10 cellular contexts compared by ENCODE assay signal in the genomic region with DNA sequence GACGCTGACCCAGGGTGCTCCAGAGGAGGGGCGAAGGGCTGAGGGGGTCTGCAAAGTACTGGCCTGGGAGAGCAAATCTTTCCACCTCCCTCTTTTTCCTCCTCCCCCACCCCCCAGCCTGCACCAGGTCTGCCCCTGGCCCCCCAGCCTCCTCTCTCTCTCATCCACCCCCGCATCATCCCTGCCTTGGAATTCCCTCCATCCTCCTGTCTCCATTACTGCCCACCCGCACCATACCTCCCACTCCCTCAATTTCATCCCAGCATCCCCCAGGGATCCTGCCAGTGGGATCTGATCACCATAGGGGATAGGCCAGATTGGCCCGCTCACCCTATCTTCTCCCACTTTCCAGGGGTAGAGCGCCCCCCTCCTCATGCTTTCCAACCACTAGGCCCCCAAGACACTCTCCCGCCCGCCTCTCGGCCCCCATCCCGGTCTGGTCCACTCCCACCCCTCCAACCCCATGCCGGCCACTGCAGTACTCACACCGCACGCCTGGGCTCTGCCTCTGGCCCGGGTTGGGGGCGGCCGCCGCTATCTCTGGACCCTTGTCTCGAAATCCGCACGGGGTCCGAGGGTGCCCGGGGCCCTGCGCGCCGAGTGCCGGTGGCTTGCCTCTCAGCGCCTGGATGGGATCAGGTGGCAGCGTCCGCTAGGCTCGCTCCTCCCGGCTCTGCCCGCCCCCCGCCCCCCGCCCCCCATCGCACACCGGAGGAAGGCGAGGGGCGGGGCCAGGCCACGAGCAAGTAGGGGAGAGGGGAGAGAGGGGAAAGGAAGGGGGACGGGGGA. TPM values are rescaled to one million over a fixed set of nuclear protein-coding genes. Genes with fewer than 3 reads are reported as not detected.
A peak's percentile ranks its signal among the peaks of the same experiment; 100 is the strongest.
DNase-seq lines count a peak whose midpoint lies in the region; ATAC-seq and TF ChIP-seq lines count a peak whose summit lies in the region.
"Had no signal": no experiment of that assay in that cellular context is flagged by ENCODE, and none has a peak within 500 bp of the region (broad histone marks: within the 10 kb centered on the region; RNA-seq: fewer than 3 reads in every experiment).

Gene GAL3ST3 (minus strand): TSS at position 637 of the 789 bp plus-strand sequence. CDS start 3,746 bp downstream, outside the sequence.

- no peak within 1 kb of the TSS; the same call in 1 of the 2 replicates for H3K27ac ChIP-seq in RWPE1

- CTCF ChIA-PET in activated CD4-positive, alpha-beta T cell treated with anti-CD3 and anti-CD28 coated beads, Interleukin-2, amount 10 ng/mL, durations not matched to agents 7 days and 5 days (lab: Charles Lee), result interaction anchor here (0.9 to 1.2 kb wide), 3 partner anchors 11 to 138 kb away, joined by 3 read pairs; no protein-coding TSS in a partner anchor
- CTCF ChIA-PET in activated CD8-positive, alpha-beta T cell treated with anti-CD3 and anti-CD28 coated beads for 36 hours (lab: Charles Lee), result interaction anchor here (1.0 to 7.7 kb wide), 7 partner anchors 10 to 78 kb away, joined by 3 to 133 read pairs (median 5); partner anchors contain the start of genes CST6 and PACS1
- CTCF ChIA-PET in RWPE1 (lab: Yijun Ruan, JAX), result interaction anchor here (0.7 to 0.8 kb wide), 2 partner anchors 26 to 27 kb away, joined by 3 read pairs; no protein-coding TSS in a partner anchor

- H3K4me3 ChIP-seq in iPS-18c (ENCODE audit: insufficient read depth, low read depth, low read length), result peak within 1 kb of the TSS; percentile 75
- H3K4me3 ChIP-seq: GM12878 had no signal

- H3K36me3 Mint-ChIP-seq in activated CD4-positive, alpha-beta T cell treated with anti-CD3 and anti-CD28 coated beads, Interleukin-2, amount 10 ng/mL, durations not matched to agents 7 days and 5 days (ENCODE audit: low read depth), result peaks cover 14% of the 10 kb centered on the region
- H3K36me3 Mint-ChIP-seq in activated CD4-positive, alpha-beta T cell treated with anti-CD3 and anti-CD28 coated beads, Interleukin-2, amount 10 ng/mL, durations not matched to agents 24 days and 14 days (ENCODE audit: low read depth), result peaks cover 11% of the 10 kb centered on the region
- H3K36me3 Mint-ChIP-seq in activated CD8-positive, alpha-beta T cell treated with anti-CD3 and anti-CD28 coated beads for 36 hours (ENCODE audit: low read depth), result peaks cover 12% of the 10 kb centered on the region

- no peak for TF ChIP-seq CTCF in activated CD8-positive, alpha-beta T cell treated with anti-CD3 and anti-CD28 coated beads for 36 hours (IDR thresholded peaks at IDR 0.05)
- no peak for TF ChIP-seq CTCF in RWPE1 (conservative IDR thresholded peaks at IDR 0.05; ENCODE audit: low read depth)

- peaks cover 2% of the 10 kb centered on the region for H3K27me3 Mint-ChIP-seq in activated CD4-positive, alpha-beta T cell treated with anti-CD3 and anti-CD28 coated beads, Interleukin-2, amount 10 ng/mL, durations not matched to agents 7 days and 5 days
- H3K27me3 Mint-ChIP-seq in activated CD4-positive, alpha-beta T cell treated with anti-CD3 and anti-CD28 coated beads, Interleukin-2, amount 10 ng/mL, durations not matched to agents 24 days and 14 days, result peaks cover 7% of the 10 kb centered on the region
- H3K27me3 Mint-ChIP-seq in activated CD8-positive, alpha-beta T cell treated with anti-CD3 and anti-CD28 coated beads for 36 hours, result peaks cover 7% of the 10 kb centered on the region
- peaks cover 29% of the 10 kb centered on the region for H3K27me3 Mint-ChIP-seq in stimulated activated naive CD8-positive, alpha-beta T cell treated with anti-CD3 and anti-CD28 coated beads, Interleukin-15, amount 100 ng/mL, for 72 hours
- H3K27me3 Mint-ChIP-seq: central memory CD8-positive, alpha-beta T cell had no signal

- H3K9me3 Mint-ChIP-seq in activated CD4-positive, alpha-beta T cell treated with anti-CD3 and anti-CD28 coated beads, Interleukin-2, amount 10 ng/mL, durations not matched to agents 7 days and 5 days, result no peaks in the 10 kb centered on the region
- H3K9me3 Mint-ChIP-seq in activated CD4-positive, alpha-beta T cell treated with anti-CD3 and anti-CD28 coated beads, Interleukin-2, amount 10 ng/mL, durations not matched to agents 24 days and 14 days, result no peaks in the 10 kb centered on the region
- H3K9me3 Mint-ChIP-seq in activated CD8-positive, alpha-beta T cell treated with anti-CD3 and anti-CD28 coated beads for 36 hours, result no peaks in the 10 kb centered on the region
- H3K9me3 Mint-ChIP-seq in stimulated activated naive CD8-positive, alpha-beta T cell treated with anti-CD3 and anti-CD28 coated beads, Interleukin-15, amount 100 ng/mL, for 72 hours, result no peaks in the 10 kb centered on the region
- H3K9me3 Mint-ChIP-seq: central memory CD8-positive, alpha-beta T cell had no signal

- no peak for ATAC-seq in activated CD8-positive, alpha-beta T cell treated with anti-CD3 and anti-CD28 coated beads for 36 hours
- ATAC-seq in stimulated activated naive CD8-positive, alpha-beta T cell treated with anti-CD3 and anti-CD28 coated beads, Interleukin-15, amount 100 ng/mL, for 72 hours, result no peak
- ATAC-seq in GM21367 (IDR thresholded peaks at IDR 0.05; ENCODE audit: unreplicated experiment), result no peak
- ATAC-seq: GM12878 had no signal

- POLR2A ChIA-PET in activated CD4-positive, alpha-beta T cell treated with anti-CD3 and anti-CD28 coated beads, Interleukin-2, amount 10 ng/mL, durations not matched to agents 7 days and 5 days (lab: Charles Lee), result no interaction called here
- POLR2A ChIA-PET in activated CD8-positive, alpha-beta T cell treated with anti-CD3 and anti-CD28 coated beads for 36 hours (lab: Charles Lee), result interaction anchor here (1.3 kb wide), 1 partner anchor 46 kb away, joined by 3 read pairs; the partner anchor contains the start of gene BANF1
- POLR2A ChIA-PET in RWPE1 (lab: Yijun Ruan, JAX; ENCODE audit: low non-redundant PET), result interaction anchor here (0.5 kb wide), 1 partner anchor 1248 kb away, joined by 5 read pairs; no protein-coding TSS in a partner anchor

- H3K9me3 ChIP-seq in iPS-18c (ENCODE audit: control insufficient read depth, insufficient read depth, low read length), result peaks cover 3% of the 10 kb centered on the region

- intact Hi-C loops in activated CD4-positive, alpha-beta T cell treated with anti-CD3 and anti-CD28 coated beads, Interleukin-2, amount 10 ng/mL, durations not matched to agents 24 days and 14 days (cut with micrococcal nuclease), result no loop called here
- intact Hi-C loops in activated CD8-positive, alpha-beta T cell treated with anti-CD3 and anti-CD28 coated beads for 36 hours (cut with micrococcal nuclease), result no loop called here

- DNase-seq in activated CD4-positive, alpha-beta T cell treated with anti-CD3 and anti-CD28 coated beads, Interleukin-2, amount 10 ng/mL, durations not matched to agents 7 days and 5 days, result no peak
- DNase-seq in activated CD4-positive, alpha-beta T cell treated with anti-CD3 and anti-CD28 coated beads, Interleukin-2, amount 10 ng/mL, durations not matched to agents 24 days and 14 days, result no peak
- DNase-seq in activated CD8-positive, alpha-beta T cell treated with anti-CD3 and anti-CD28 coated beads for 36 hours, result no peak
- DNase-seq in stimulated activated naive CD8-positive, alpha-beta T cell treated with anti-CD3 and anti-CD28 coated beads, Interleukin-15, amount 100 ng/mL, for 72 hours, result no peak
- DNase-seq in D341Med (ENCODE audit: low spot score) (no peak), RWPE1 (ENCODE audit: low spot score) (no peak)

- H3K4me3 Mint-ChIP-seq in activated CD4-positive, alpha-beta T cell treated with anti-CD3 and anti-CD28 coated beads, Interleukin-2, amount 10 ng/mL, durations not matched to agents 7 days and 5 days, result no peak within 1 kb of the TSS
- no peak within 1 kb of the TSS for H3K4me3 Mint-ChIP-seq in activated CD4-positive, alpha-beta T cell treated with anti-CD3 and anti-CD28 coated beads, Interleukin-2, amount 10 ng/mL, durations not matched to agents 24 days and 14 days
- peak within 1 kb of the TSS; percentile 48 for H3K4me3 Mint-ChIP-seq in activated CD8-positive, alpha-beta T cell treated with anti-CD3 and anti-CD28 coated beads for 36 hours
- peak within 1 kb of the TSS; percentile 60 to 61 for H3K4me3 Mint-ChIP-seq in stimulated activated naive CD8-positive, alpha-beta T cell treated with anti-CD3 and anti-CD28 coated beads, Interleukin-15, amount 100 ng/mL, for 72 hours

- peak within 1 kb of the TSS; percentile 25 for H3K27ac Mint-ChIP-seq in activated CD4-positive, alpha-beta T cell treated with anti-CD3 and anti-CD28 coated beads, Interleukin-2, amount 10 ng/mL, durations not matched to agents 7 days and 5 days
- H3K27ac Mint-ChIP-seq in activated CD4-positive, alpha-beta T cell treated with anti-CD3 and anti-CD28 coated beads, Interleukin-2, amount 10 ng/mL, durations not matched to agents 24 days and 14 days, result no peak within 1 kb of the TSS
- H3K27ac Mint-ChIP-seq in activated CD8-positive, alpha-beta T cell treated with anti-CD3 and anti-CD28 coated beads for 36 hours, result no peak within 1 kb of the TSS
- H3K27ac Mint-ChIP-seq in stimulated activated naive CD8-positive, alpha-beta T cell treated with anti-CD3 and anti-CD28 coated beads, Interleukin-15, amount 100 ng/mL, for 72 hours, result peak within 1 kb of the TSS in 1 of 2 donors; percentile 91

- peaks cover 44% of the 10 kb centered on the region for H3K4me1 Mint-ChIP-seq in activated CD4-positive, alpha-beta T cell treated with anti-CD3 and anti-CD28 coated beads, Interleukin-2, amount 10 ng/mL, durations not matched to agents 7 days and 5 days
- peaks cover 27% of the 10 kb centered on the region for H3K4me1 Mint-ChIP-seq in activated CD4-positive, alpha-beta T cell treated with anti-CD3 and anti-CD28 coated beads, Interleukin-2, amount 10 ng/mL, durations not matched to agents 24 days and 14 days
- H3K4me1 Mint-ChIP-seq in activated CD8-positive, alpha-beta T cell treated with anti-CD3 and anti-CD28 coated beads for 36 hours (ENCODE audit: low read depth), result peaks cover 40% of the 10 kb centered on the region
- peaks cover 64% of the 10 kb centered on the region for H3K4me1 Mint-ChIP-seq in stimulated activated naive CD8-positive, alpha-beta T cell treated with anti-CD3 and anti-CD28 coated beads, Interleukin-15, amount 100 ng/mL, for 72 hours

RNA-seq across cellular contexts. Expression of gene GAL3ST3, which starts in this region (rescaled TPM):
- not detected for total RNA-seq in activated CD4-positive, alpha-beta T cell treated with anti-CD3 and anti-CD28 coated beads, Interleukin-2, amount 10 ng/mL, durations not matched to agents 7 days and 5 days
- total RNA-seq in activated CD4-positive, alpha-beta T cell treated with anti-CD3 and anti-CD28 coated beads, Interleukin-2, amount 10 ng/mL, durations not matched to agents 24 days and 14 days, result not detected in 2 replicates
- 1 to 10 TPM in 1 of 2 experiments, under 1 TPM in 1; 0.51 to 1.0 TPM for total RNA-seq in activated CD8-positive, alpha-beta T cell treated with anti-CD3 and anti-CD28 coated beads for 36 hours
- total RNA-seq: GM12878 had no signal

Comparison
In these comparisons a context has a peak if more than half of its experiments do, and no peak if none do; other contexts are left out.
1. H3K4me3 Mint-ChIP-seq: peak in activated CD8-positive, alpha-beta T cell treated with anti-CD3 and anti-CD28 coated beads for 36 hours (single experiment) and stimulated activated naive CD8-positive, alpha-beta T cell treated with anti-CD3 and anti-CD28 coated beads, Interleukin-15, amount 100 ng/mL, for 72 hours (2 of 2); none in activated CD4-positive, alpha-beta T cell treated with anti-CD3 and anti-CD28 coated beads, Interleukin-2, amount 10 ng/mL, durations not matched to agents 7 days and 5 days (single experiment) and activated CD4-positive, alpha-beta T cell treated with anti-CD3 and anti-CD28 coated beads, Interleukin-2, amount 10 ng/mL, durations not matched to agents 24 days and 14 days (single experiment).